8 cellular contexts compared by ENCODE assay signal in the genomic region with DNA sequence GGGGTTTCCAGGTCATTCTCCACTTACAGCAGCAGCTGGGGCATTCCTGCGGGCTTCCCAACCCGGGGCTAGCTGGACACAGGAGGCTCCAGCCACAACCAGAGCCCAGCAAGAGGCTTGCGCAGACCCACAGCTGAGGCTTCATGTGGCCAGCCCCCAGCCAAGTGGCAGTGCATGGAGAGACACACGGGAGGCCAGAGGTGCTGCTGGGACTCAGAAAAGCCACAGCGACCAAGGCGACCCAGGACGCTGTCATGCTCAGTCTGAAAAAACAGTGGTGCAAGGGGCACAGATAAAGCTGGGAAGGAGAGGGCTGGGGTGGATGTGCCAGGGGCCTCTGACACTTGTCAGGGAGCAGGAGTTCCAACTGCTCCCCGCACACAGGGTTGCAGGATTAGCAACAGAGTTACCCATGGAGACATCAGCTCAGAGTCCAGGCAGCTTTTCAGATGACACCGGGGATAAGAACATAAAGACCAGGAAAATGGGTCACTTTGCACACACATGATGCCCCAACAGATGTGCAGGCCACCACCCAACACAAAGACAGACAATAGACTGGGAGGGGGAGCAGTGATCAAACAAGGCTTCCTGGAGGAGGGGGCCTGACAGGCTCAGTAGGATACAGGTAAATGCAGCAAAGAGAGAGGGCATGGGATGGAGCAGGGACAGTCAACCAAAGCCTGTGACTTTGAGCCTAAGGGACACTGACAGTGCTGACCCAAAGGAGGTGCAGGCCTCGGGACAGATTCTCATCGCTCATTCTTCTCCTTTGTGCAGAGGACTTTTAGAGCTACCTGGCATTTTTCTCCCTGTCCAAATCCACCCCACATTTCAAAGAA. TPM values are rescaled to one million over a fixed set of nuclear protein-coding genes. Genes with fewer than 3 reads are reported as not detected.
DNase-seq lines count a peak whose midpoint lies in the region; ATAC-seq and TF ChIP-seq lines count a peak whose summit lies in the region.

No MANE protein-coding gene starts in this region.

- H3K27ac Mint-ChIP-seq in activated naive CD4-positive, alpha-beta T cell treated with anti-CD3 and anti-CD28 coated beads, Interleukin-2, amount 50 U/mL, for 24 hours, result no peak overlapping the region

- TF ChIP-seq CTCF in breast epithelium (IDR thresholded peaks at IDR 0.05) (no peak), mucosa of descending colon (IDR thresholded peaks at IDR 0.05) (no peak), uterus (IDR thresholded peaks at IDR 0.05) (no peak)

- no peak for ATAC-seq in mucosa of descending colon
- ATAC-seq in HG03565 (IDR thresholded peaks at IDR 0.05; ENCODE audit: unreplicated experiment), result no peak

- H3K27me3 ChIP-seq in breast epithelium (no peaks in the 10 kb centered on the region), uterus (no peaks in the 10 kb centered on the region)

- H3K4me1 ChIP-seq in breast epithelium (peaks cover 25 to 26% of the 10 kb centered on the region in 2 donors), mucosa of descending colon (ENCODE audit: low read depth) (peaks cover 44% of the 10 kb centered on the region), uterus (peaks cover 0 to 6% of the 10 kb centered on the region in 2 donors)

- peaks cover 41% of the 10 kb centered on the region for H3K4me1 Mint-ChIP-seq in activated naive CD4-positive, alpha-beta T cell treated with anti-CD3 and anti-CD28 coated beads, Interleukin-2, amount 50 U/mL, for 24 hours

- H3K27me3 Mint-ChIP-seq in activated naive CD4-positive, alpha-beta T cell treated with anti-CD3 and anti-CD28 coated beads, Interleukin-2, amount 50 U/mL, for 24 hours, result no peaks in the 10 kb centered on the region

- no peaks in the 10 kb centered on the region for H3K36me3 ChIP-seq in breast epithelium
- H3K36me3 ChIP-seq in mucosa of descending colon (ENCODE audit: low read depth), result peaks cover 3% of the 10 kb centered on the region
- no peaks in the 10 kb centered on the region for H3K36me3 ChIP-seq in uterus

- TF ChIP-seq POLR2A in breast epithelium (IDR thresholded peaks at IDR 0.05) (no peak), uterus (IDR thresholded peaks at IDR 0.05) (no peak)

- DNase-seq in activated naive CD4-positive, alpha-beta T cell treated with anti-CD3 and anti-CD28 coated beads, Interleukin-2, amount 50 U/mL, for 16 hours, result no peak
- DNase-seq in breast epithelium (ENCODE audit: low spot score in 2 of 2) (peak in 1 of 2 donors; percentile 42), mucosa of descending colon (peak in 2 of 3 donors; percentile 37 to 58), uterus (peak in 1 of 2 donors; percentile 25), GM19238 (ENCODE audit: insufficient read length, low spot score) (no peak)
- no peak for DNase-seq in stimulated activated CD4-positive, alpha-beta T cell treated with anti-CD3 and anti-CD28 coated beads, Interleukin-15, amount 100 ng/mL, for 24 hours

- H3K9me3 Mint-ChIP-seq in activated naive CD4-positive, alpha-beta T cell treated with anti-CD3 and anti-CD28 coated beads, Interleukin-2, amount 50 U/mL, for 24 hours, result no peaks in the 10 kb centered on the region

- peak overlapping the region; percentile 93 to 96 (median 95) for H3K4me3 ChIP-seq in breast epithelium
- H3K4me3 ChIP-seq in mucosa of descending colon, result no peak overlapping the region
- H3K4me3 ChIP-seq in uterus, result peak overlapping the region; percentile 22 to 76

- no peaks in the 10 kb centered on the region for H3K36me3 Mint-ChIP-seq in activated naive CD4-positive, alpha-beta T cell treated with anti-CD3 and anti-CD28 coated beads, Interleukin-2, amount 50 U/mL, for 24 hours

- H3K27ac ChIP-seq in breast epithelium, result peak overlapping the region; percentile 100
- H3K27ac ChIP-seq in uterus, result peak overlapping the region; percentile 98 to 99

- H3K9me3 ChIP-seq in breast epithelium (no peaks in the 10 kb centered on the region), mucosa of descending colon (no peaks in the 10 kb centered on the region), uterus (no peaks in the 10 kb centered on the region)

- intact Hi-C loops in breast epithelium (cut with DNase I; ENCODE audit: low total_unique reads), result loop anchor here (5.0 kb wide), 1 partner anchor 33 kb away; a partner anchor contains a TSS
- intact Hi-C loops in mucosa of descending colon (cut with DNase I, micrococcal nuclease), result no loop called here
- intact Hi-C loops in uterus (cut with DNase I; ENCODE audit: low total_unique reads), result loop anchor here (5.0 kb wide), 2 partner anchors 33 to 97 kb away; a partner anchor contains a TSS

- H3K4me3 Mint-ChIP-seq in activated naive CD4-positive, alpha-beta T cell treated with anti-CD3 and anti-CD28 coated beads, Interleukin-2, amount 50 U/mL, for 24 hours, result peak overlapping the region; percentile 96

RNA-seq across cellular contexts. Expression of a gene that starts 6.9 kb away (rescaled TPM):
- total RNA-seq in breast epithelium, result 100 to 1,000 TPM; 323 to 391 (median 351) TPM
- 1,000 to 10,000 TPM; 1,133 to 1,409 (median 1,237) TPM for total RNA-seq in mucosa of descending colon
- total RNA-seq in uterus, result 100 to 1,000 TPM in 3 of 4 donors, 10 to 100 TPM in 1; 33.6 to 932 (median 120) TPM

RNA-seq across cellular contexts. Expression of a gene that starts 29.3 kb away (rescaled TPM):
- 10 to 100 TPM; 22.9 to 57.0 (median 49.0) TPM for total RNA-seq in breast epithelium
- 10 to 100 TPM; 27.1 to 44.1 (median 42.3) TPM for total RNA-seq in mucosa of descending colon
- total RNA-seq in uterus, result 100 to 1,000 TPM in 1 of 4 donors, 10 to 100 TPM in 3; 15.9 to 160 (median 41.5) TPM

RNA-seq across cellular contexts. Expression of a gene that starts 33.3 kb away (rescaled TPM):
- total RNA-seq in breast epithelium (1 to 10 TPM; 5.4 to 9.1 (median 6.6) TPM), mucosa of descending colon (10 to 100 TPM in 2 of 3 donors, 1 to 10 TPM in 1; 8.0 to 10.5 (median 10.1) TPM), uterus (1 to 10 TPM in 2 of 4 donors, under 1 TPM in 1, not detected in 1; 0.29 to 5.9 (median 5.3) TPM)

Comparison
In these comparisons a context has a peak if more than half of its experiments do, and no peak if none do; other contexts are left out.
1. DNase-seq: peak in mucosa of descending colon (2 of 3); none in activated naive CD4-positive, alpha-beta T cell treated with anti-CD3 and anti-CD28 coated beads, Interleukin-2, amount 50 U/mL, for 16 hours (single experiment), stimulated activated CD4-positive, alpha-beta T cell treated with anti-CD3 and anti-CD28 coated beads, Interleukin-15, amount 100 ng/mL, for 24 hours (single experiment) and GM19238 (single experiment).
2. intact Hi-C loops: an anchor here in breast epithelium (5.0 kb wide) and uterus (5.0 kb wide); none called in mucosa of descending colon.